8 cellular contexts compared by ENCODE assay signal in genomic region chr13:59680429-59681024, GRCh38.
DNase-seq lines count a peak whose midpoint lies in the region; ATAC-seq, FAIRE-seq and TF ChIP-seq lines count a peak whose summit lies in the region.

No MANE protein-coding gene starts in this region.

- peak; percentile 1 for DNase-seq in HTR-8/SVneo (ENCODE audit: insufficient read length, low spot score)
- no peak for DNase-seq in right lobe of liver
- no peak for DNase-seq in COR-L47 (lab: John Stamatoyannopoulos, UW)
- DNase-seq in NK-92 treated with Interleukin-12 subunit alpha and Interleukin-12 subunit beta, amount 100 ng/mL, for 24 hours (lab: John Stamatoyannopoulos, UW), result no peak
- no peak for DNase-seq in activated CD4-positive, alpha-beta T cell treated with anti-CD3 and anti-CD28 coated beads, Interleukin-2, amount 10 ng/mL, durations not matched to agents 7 days and 5 days
- no peak for DNase-seq in H7

- ATAC-seq in right lobe of liver, result peak; percentile 75 to 77 (median 76)

- no peaks in the 10 kb centered on the region for H3K9me3 Mint-ChIP-seq in activated CD4-positive, alpha-beta T cell treated with anti-CD3 and anti-CD28 coated beads, Interleukin-2, amount 10 ng/mL, durations not matched to agents 7 days and 5 days

- no peaks in the 10 kb centered on the region for H3K36me3 Mint-ChIP-seq in activated CD4-positive, alpha-beta T cell treated with anti-CD3 and anti-CD28 coated beads, Interleukin-2, amount 10 ng/mL, durations not matched to agents 7 days and 5 days (ENCODE audit: low read depth)

- TF ChIP-seq POLR2A in right lobe of liver (IDR thresholded peaks at IDR 0.05), result no peak

- 35% methylated on average over 7 of the region's 7 CpGs for WGBS in right lobe of liver (ENCODE audit: insufficient coverage, low coverage, low lambda C conversion rate, missing lambda C conversion rate)

- intact Hi-C loops in right lobe of liver (cut with DNase I), result no loop called here

- TF ChIP-seq CTCF in GM12875 (IDR thresholded peaks at IDR 0.05; ENCODE audit: borderline replicate concordance, insufficient read depth, low read depth, low read length) (peak; percentile 54; the same call in 1 of the 2 replicates), WI38 (IDR thresholded peaks at IDR 0.05; ENCODE audit: low read depth, low read length) (peak; percentile 40; the same call in 1 of the 2 replicates), right lobe of liver (IDR thresholded peaks at IDR 0.05) (peak; percentile 54 to 81 (median 78))

- CTCF ChIA-PET in activated CD4-positive, alpha-beta T cell treated with anti-CD3 and anti-CD28 coated beads, Interleukin-2, amount 10 ng/mL, durations not matched to agents 7 days and 5 days (lab: Charles Lee), result interaction anchor here (0.6 kb wide), 1 partner anchor 528 kb away, joined by 3 read pairs; no protein-coding TSS in a partner anchor

- no peak overlapping the region for H3K27ac ChIP-seq in right lobe of liver

- no peak overlapping the region for H3K4me3 Mint-ChIP-seq in activated CD4-positive, alpha-beta T cell treated with anti-CD3 and anti-CD28 coated beads, Interleukin-2, amount 10 ng/mL, durations not matched to agents 7 days and 5 days

- POLR2A ChIA-PET in activated CD4-positive, alpha-beta T cell treated with anti-CD3 and anti-CD28 coated beads, Interleukin-2, amount 10 ng/mL, durations not matched to agents 7 days and 5 days (lab: Charles Lee), result interaction anchor here (0.6 kb wide), 1 partner anchor 484 kb away, joined by 3 read pairs; no protein-coding TSS in a partner anchor

- H3K27me3 Mint-ChIP-seq in activated CD4-positive, alpha-beta T cell treated with anti-CD3 and anti-CD28 coated beads, Interleukin-2, amount 10 ng/mL, durations not matched to agents 7 days and 5 days, result no peaks in the 10 kb centered on the region

- peaks cover 2% of the 10 kb centered on the region for H3K4me1 Mint-ChIP-seq in activated CD4-positive, alpha-beta T cell treated with anti-CD3 and anti-CD28 coated beads, Interleukin-2, amount 10 ng/mL, durations not matched to agents 7 days and 5 days

- no peak for FAIRE-seq in HTR-8/SVneo (lab: Jason Lieb, UNC)

- no peak overlapping the region for H3K27ac Mint-ChIP-seq in activated CD4-positive, alpha-beta T cell treated with anti-CD3 and anti-CD28 coated beads, Interleukin-2, amount 10 ng/mL, durations not matched to agents 7 days and 5 days

- no peaks in the 10 kb centered on the region for H3K36me3 ChIP-seq in right lobe of liver
- no peaks in the 10 kb centered on the region for H3K36me3 ChIP-seq in H7 (replicated peaks; ENCODE audit: control insufficient read depth, insufficient read depth, low read length)

- H3K9me3 ChIP-seq in right lobe of liver, result no peaks in the 10 kb centered on the region

- H3K27me3 ChIP-seq in right lobe of liver (no peaks in the 10 kb centered on the region), H7 (ENCODE audit: control insufficient read depth, insufficient read depth, low read length) (no peaks in the 10 kb centered on the region)

- H3K4me3 ChIP-seq in GM12875 (ENCODE audit: low read depth, low read length) (no peak overlapping the region), WI38 (ENCODE audit: low read depth, low read length) (no peak overlapping the region), right lobe of liver (no peak overlapping the region), H7 (ENCODE audit: insufficient read depth, low read depth, low read length) (no peak overlapping the region)

- peaks cover 0 to 2% (median 0%) of the 10 kb centered on the region in 4 donors for H3K4me1 ChIP-seq in right lobe of liver
